In the genomic region with DNA sequence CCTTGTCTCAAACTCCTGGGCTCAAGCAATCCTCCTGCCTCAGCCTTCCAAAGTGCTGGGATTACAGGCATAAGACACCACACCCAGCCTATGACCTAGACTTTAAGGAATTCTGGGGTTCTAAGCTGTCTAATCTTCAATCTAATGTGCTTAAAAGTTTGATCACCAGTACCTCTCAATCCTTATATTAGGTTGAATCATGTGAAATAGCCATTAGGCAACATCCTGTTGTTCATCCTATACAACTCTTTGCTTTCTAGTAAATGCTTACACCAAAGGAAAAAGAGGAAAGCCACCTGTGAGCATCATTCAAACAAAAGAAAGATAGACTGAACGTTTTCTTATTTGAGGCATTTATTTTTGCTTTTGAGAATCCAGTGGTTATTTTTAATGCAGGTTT, we compare ENCODE assay signal across 20 cellular contexts. TPM values are rescaled to one million over a fixed set of nuclear protein-coding genes. Genes with fewer than 3 reads are reported as not detected.
DNase-seq lines count a peak whose midpoint lies in the region; ATAC-seq and TF ChIP-seq lines count a peak whose summit lies in the region.
"Had no signal": no experiment of that assay in that cellular context is flagged by ENCODE, and none has a peak within 500 bp of the region (broad histone marks: within the 10 kb centered on the region; RNA-seq: fewer than 3 reads in every experiment).

No MANE protein-coding gene starts in this region.

- peak overlapping the region; percentile 46 for H3K27ac ChIP-seq in psoas muscle

- no peaks in the 10 kb centered on the region for H3K9me3 ChIP-seq in psoas muscle

- intact Hi-C loops in psoas muscle (cut with DNase I), result no loop called here

- no peaks in the 10 kb centered on the region for H3K27me3 ChIP-seq in psoas muscle (ENCODE audit: insufficient read depth in 3 of 3, low read length in 2 of 3)

- TF ChIP-seq CTCF in psoas muscle (IDR thresholded peaks at IDR 0.05), result no peak

- peaks cover 23% of the 10 kb centered on the region for H3K4me1 ChIP-seq in psoas muscle

- ATAC-seq in psoas muscle (no peak), HG03139 (IDR thresholded peaks at IDR 0.05; ENCODE audit: unreplicated experiment) (no peak)
- ATAC-seq: SK-N-SH treated with all-trans-retinoic acid at 6 μM for 48 hours, T-cell had no signal

- no peak overlapping the region for H3K4me3 ChIP-seq in psoas muscle

- H3K36me3 ChIP-seq in psoas muscle (ENCODE audit: insufficient read depth in 1 of 2, low read depth in 1 of 2), result peaks cover 0 to 99% of the 10 kb centered on the region in 2 donors

- peak; percentile 24 for DNase-seq in EL
- DNase-seq in HCEC 1CT, result peak; percentile 60
- DNase-seq in amniotic epithelial cell (ENCODE audit: low read depth), result peak; percentile 9
- no peak for DNase-seq in psoas muscle
- no peak for DNase-seq in hypothalamus (lab: John Stamatoyannopoulos, UW)
- no peak for DNase-seq in AG20443 (ENCODE audit: low spot score)
- DNase-seq: ACHN; DMS79 treated with DMSO at 0.1 percent for 48 hours; GDM1; NCI-H1092 treated with DMSO at 0.1 percent for 48 hours; NCI-H2081 treated with DMSO at 0.1 percent for 48 hours; NCI-H446 treated with DMSO at 0.1 percent for 48 hours; NCI-H69; NK-92 treated with Interleukin-12 subunit alpha and Interleukin-12 subunit beta, amount 100 ng/mL, for 24 hours; SIG-M5; T-cell had no signal

- 10 to 19% (median 10%) methylated on average over 1 of the region's 1 CpG for WGBS in psoas muscle, 3 donors

RNA-seq across cellular contexts. Expression of gene ATOH7, which starts 56.0 kb away (rescaled TPM):
- total RNA-seq in psoas muscle, result not detected
- under 1 TPM in 1 of 3 donors, not detected in 2; 0.17 TPM for polyA plus RNA-seq in psoas muscle
- total RNA-seq: RPMI7951, T-cell had no signal
- polyA plus RNA-seq: CD14-positive monocyte had no signal

Comparison
In these comparisons a context has a peak if more than half of its experiments do, and no peak if none do; other contexts are left out.
1. DNase-seq: peak in EL (single experiment), HCEC 1CT (single experiment) and amniotic epithelial cell (single experiment); none in psoas muscle (0 of 2), hypothalamus (0 of 51) and AG20443 (single experiment).